In genomic region chr17:76905836-76906235, GRCh38 we compare ENCODE assay signal across 28 cellular contexts. TPM values are rescaled to one million over a fixed set of nuclear protein-coding genes. Genes with fewer than 3 reads are reported as not detected.
DNase-seq lines count a peak whose midpoint lies in the region; ATAC-seq, FAIRE-seq and TF ChIP-seq lines count a peak whose summit lies in the region.
"Had no signal": no experiment of that assay in that cellular context is flagged by ENCODE, and none has a peak within 500 bp of the region (broad histone marks: within the 10 kb centered on the region; RNA-seq: fewer than 3 reads in every experiment).

No MANE protein-coding gene starts in this region.

- H3K36me3 Mint-ChIP-seq in WTC11 = peaks cover 6% of the 10 kb centered on the region
- H3K36me3 Mint-ChIP-seq: CD14-positive monocyte; CD4-positive, alpha-beta memory T cell; CD4-positive, CD25-positive, alpha-beta regulatory T cell; CD8-positive, alpha-beta memory T cell had no signal

- no TSS peak for BruUV-seq in OCI-LY7 (replicated peaks; lab: Mats Ljungman, UMichigan)

- H3K4me1 ChIP-seq in kidney (ENCODE audit: control insufficient read depth in 1 of 2, insufficient read depth in 1 of 2, low read depth in 1 of 2, low read length in 2 of 2) = peaks cover 0 to 4% of the 10 kb centered on the region in 2 donors
- no peaks in the 10 kb centered on the region for H3K4me1 ChIP-seq in small intestine (ENCODE audit: control insufficient read depth in 2 of 2, insufficient read depth in 1 of 2, low read depth in 1 of 2, low read length in 1 of 2)
- no peaks in the 10 kb centered on the region for H3K4me1 ChIP-seq in OCI-LY7 (ENCODE audit: insufficient read depth, low read length, poor library complexity, severe bottlenecking)

- no peak overlapping the region for H3K4me2 ChIP-seq in OCI-LY7 (ENCODE audit: low read length)
- H3K4me2 ChIP-seq: BLaER1 had no signal

- H3K27me3 Mint-ChIP-seq in WTC11 (ENCODE audit: low read depth) = no peaks in the 10 kb centered on the region

- no peak overlapping the region for H3K27ac ChIP-seq in kidney (ENCODE audit: low read depth in 2 of 2, low read length in 2 of 2)
- no peak overlapping the region for H3K27ac ChIP-seq in small intestine (ENCODE audit: low read depth in 1 of 2, low read length in 1 of 2)
- no peak overlapping the region for H3K27ac ChIP-seq in OCI-LY7 (ENCODE audit: low read depth, low read length, poor library complexity, severe bottlenecking)
- H3K27ac ChIP-seq: BLaER1 had no signal

- FAIRE-seq in kidney (lab: Jason Lieb, UNC) (no peak), small intestine (lab: Jason Lieb, UNC) (no peak)
- FAIRE-seq: A204.1, GM12878, GM12892, GM18507 had no signal

- H3K79me2 ChIP-seq in OCI-LY7 (ENCODE audit: insufficient read depth, low read depth, low read length) = no peaks in the 10 kb centered on the region

- ATAC-seq in WTC11 (peak; percentile 40), GM21786 (IDR thresholded peaks at IDR 0.05; ENCODE audit: unreplicated experiment) (no peak)
- ATAC-seq: GM12878 had no signal

- H3K36me3 ChIP-seq in H7 (replicated peaks; ENCODE audit: control insufficient read depth, insufficient read depth, low read length) = no peaks in the 10 kb centered on the region
- no peaks in the 10 kb centered on the region for H3K36me3 ChIP-seq in kidney (ENCODE audit: control insufficient read depth in 1 of 2, insufficient read depth in 2 of 2, low read length in 2 of 2)
- no peaks in the 10 kb centered on the region for H3K36me3 ChIP-seq in small intestine (ENCODE audit: control insufficient read depth in 2 of 2, insufficient read depth in 2 of 2, low read length in 2 of 2)
- H3K36me3 ChIP-seq in OCI-LY7 (ENCODE audit: insufficient read depth, low read length) = no peaks in the 10 kb centered on the region

- CTCF ChIA-PET in WTC11 (lab: Charles Lee) = interaction anchor here (1.2 to 1.6 kb wide), 2 partner anchors 18 to 38 kb away, joined by 4 to 5 read pairs; no protein-coding TSS in a partner anchor
- CTCF ChIA-PET in OCI-LY7 (lab: Charles Lee; ENCODE audit: unreplicated experiment) = no interaction called here

- no peak for TF ChIP-seq CTCF in WTC11 (IDR thresholded peaks at IDR 0.05)
- no peak for TF ChIP-seq CTCF in kidney (IDR thresholded peaks at IDR 0.05; ENCODE audit: borderline replicate concordance, extremely low read depth, insufficient read depth)
- no peak for TF ChIP-seq CTCF in OCI-LY7 (conservative IDR thresholded peaks at IDR 0.05; ENCODE audit: low read length)

- no peak overlapping the region; the same call in 1 of the 2 replicates for H3K4me3 Mint-ChIP-seq in WTC11
- H3K4me3 Mint-ChIP-seq: CD14-positive monocyte; CD4-positive, alpha-beta memory T cell; CD4-positive, CD25-positive, alpha-beta regulatory T cell; CD8-positive, alpha-beta memory T cell had no signal

- peak; percentile 87 for DNase-seq in H7
- DNase-seq in WTC11 (ENCODE audit: low spot score) = peak; percentile 42
- peak; percentile 56 for DNase-seq in kidney
- no peak for DNase-seq in small intestine
- no peak for DNase-seq in OCI-LY7 (ENCODE audit: low spot score)
- no peak for DNase-seq in activated T-cell treated with anti-CD3 and anti-CD28 coated beads for 4 hours
- DNase-seq: 8988T; ACHN; BE2C; C1 segment of cervical spinal cord; CD4-positive, alpha-beta memory T cell; CD4-positive, CD25-positive, alpha-beta regulatory T cell; CD8-positive, alpha-beta memory T cell; COR-L47; DMS 273 treated with DMSO at 0.1 percent for 48 hours; DMS153; DMS53; DMS79; DND-41; EL; GDM1 had no signal

- peaks cover 8% of the 10 kb centered on the region for H3K9me3 Mint-ChIP-seq in WTC11
- H3K9me3 Mint-ChIP-seq: CD8-positive, alpha-beta memory T cell had no signal

- no peak overlapping the region for H2AFZ ChIP-seq in OCI-LY7 (ENCODE audit: low read length)

- no peak overlapping the region for H3K27ac Mint-ChIP-seq in WTC11
- H3K27ac Mint-ChIP-seq: CD14-positive monocyte; CD4-positive, alpha-beta memory T cell; CD4-positive, CD25-positive, alpha-beta regulatory T cell; CD8-positive, alpha-beta memory T cell had no signal

- intact Hi-C loops in kidney (cut with DNase I) (no loop called here), OCI-LY7 (cut with micrococcal nuclease; ENCODE audit: unreplicated experiment) (no loop called here)

- H4K20me1 ChIP-seq in OCI-LY7 (ENCODE audit: insufficient read depth, low read length) = no peaks in the 10 kb centered on the region

- H3K9me3 ChIP-seq in kidney (ENCODE audit: control insufficient read depth in 1 of 2, low read length in 2 of 2) (peaks cover 0 to 3% of the 10 kb centered on the region in 2 donors), small intestine (ENCODE audit: control insufficient read depth, low read depth) (no peaks in the 10 kb centered on the region), OCI-LY7 (ENCODE audit: low read length) (no peaks in the 10 kb centered on the region)
- H3K9me3 ChIP-seq: BE2C, BLaER1 had no signal

- WGBS in small intestine, 3 donors = 53 to 68% (median 59%) methylated on average over 17 of the region's 17 CpGs

- H3K27me3 ChIP-seq in H7 (ENCODE audit: control insufficient read depth, insufficient read depth, low read length) (no peaks in the 10 kb centered on the region; the same call in 1 of the 2 replicates), small intestine (ENCODE audit: control insufficient read depth in 2 of 2, insufficient read depth in 2 of 2, low read length in 2 of 2) (no peaks in the 10 kb centered on the region)
- H3K27me3 ChIP-seq: BE2C, BLaER1 had no signal

- peaks cover 17% of the 10 kb centered on the region for H3K4me1 Mint-ChIP-seq in WTC11
- H3K4me1 Mint-ChIP-seq: CD14-positive monocyte; CD4-positive, CD25-positive, alpha-beta regulatory T cell; CD8-positive, alpha-beta memory T cell had no signal

- no peak overlapping the region for H3K9ac ChIP-seq in kidney (ENCODE audit: low read length in 2 of 2)
- H3K9ac ChIP-seq: BLaER1 had no signal

- H3K9me2 ChIP-seq in OCI-LY7 (ENCODE audit: insufficient read depth, low read length) = no peaks in the 10 kb centered on the region

- H3K4me3 ChIP-seq in H7 (ENCODE audit: insufficient read depth, low read depth, low read length) = no peak overlapping the region
- no peak overlapping the region for H3K4me3 ChIP-seq in kidney (ENCODE audit: low read length in 2 of 2)
- no peak overlapping the region for H3K4me3 ChIP-seq in small intestine (ENCODE audit: low read depth in 1 of 2, low read length in 2 of 2)
- H3K4me3 ChIP-seq in OCI-LY7 (ENCODE audit: low read depth, low read length, poor library complexity, severe bottlenecking) = no peak overlapping the region
- H3K4me3 ChIP-seq: BLaER1, GM12878 had no signal

- POLR2A ChIA-PET in WTC11 (lab: Charles Lee) = no interaction called here
- POLR2A ChIA-PET in OCI-LY7 (lab: Charles Lee) = no interaction called here

TF ChIP-seq in WTC11, 78 proteins besides CTCF, POLR2A, EP300 and RAD21 (continues in another document):
- TF ChIP-seq ZBTB21 (CRISPR knock-in tag; IDR thresholded peaks at IDR 0.05; ENCODE audit: borderline replicate concordance) = no peak
- no peak for TF ChIP-seq E2F1 (CRISPR knock-in tag; IDR thresholded peaks at IDR 0.05)
- no peak for TF ChIP-seq NR3C1 (CRISPR knock-in tag; conservative IDR thresholded peaks at IDR 0.05; ENCODE audit: low read depth)
- TF ChIP-seq USF2 (CRISPR knock-in tag; IDR thresholded peaks at IDR 0.05) = no peak
- no peak for TF ChIP-seq ZNF263 (CRISPR knock-in tag; IDR thresholded peaks at IDR 0.05; ENCODE audit: low read depth)
- TF ChIP-seq JUN (CRISPR knock-in tag; IDR thresholded peaks at IDR 0.05) = no peak
- TF ChIP-seq USF1 (CRISPR knock-in tag; IDR thresholded peaks at IDR 0.05) = no peak

RNA-seq across cellular contexts. Expression of gene MGAT5B, which starts 37.6 kb away (rescaled TPM):
- 3.7 and 4.2 TPM in 2 replicates for total RNA-seq in H7 (2014; rRNA removed; shearing (Covaris generic))
- total RNA-seq in WTC11 (2021) (11.5 to 12.0 TPM (median 11.6 TPM) in 3 replicates), kidney (2.3 TPM), OCI-LY7 (2022) (1.4 and 2.3 TPM in 2 replicates)
- polyA plus RNA-seq in kidney (ENCODE audit: insufficient read depth, low read depth, low replicate concordance) (0.56 TPM), small intestine (under 1 TPM in 1 of 3 donors, not detected in 2; 0.40 TPM)
- 1.3 and 2.5 TPM in 2 replicates for total RNA-seq in OCI-LY7 (2014; rRNA removed; shearing (Covaris generic))
- total RNA-seq: CD4-positive, CD25-positive, alpha-beta regulatory T cell had no signal
- polyA plus RNA-seq: CD14-positive monocyte; CD4-positive, CD25-positive, alpha-beta regulatory T cell; GM12878 had no signal

Comparison
In these comparisons a context has a peak if more than half of its experiments do, and no peak if none do; other contexts are left out.
1. DNase-seq: peak in H7 (single experiment), WTC11 (single experiment) and kidney (single experiment); none in small intestine (single experiment), OCI-LY7 (single experiment) and activated T-cell treated with anti-CD3 and anti-CD28 coated beads for 4 hours (single experiment).